In genomic region chr14:103382375-103382774, GRCh38 we compare ENCODE assay signal across 13 cellular contexts. TPM values are rescaled to one million over a fixed set of nuclear protein-coding genes. Genes with fewer than 3 reads are reported as not detected.
DNase-seq lines count a peak whose midpoint lies in the region; ATAC-seq, FAIRE-seq and TF ChIP-seq lines count a peak whose summit lies in the region.
"Had no signal": no experiment of that assay in that cellular context is flagged by ENCODE, and none has a peak within 500 bp of the region (broad histone marks: within the 10 kb centered on the region; RNA-seq: fewer than 3 reads in every experiment).

No MANE protein-coding gene starts in this region.

- ATAC-seq in aorta (ENCODE audit: low FRiP score) (no peak), HG02981 (IDR thresholded peaks at IDR 0.05; ENCODE audit: unreplicated experiment) (no peak)

- WGBS in hepatocyte (ENCODE audit: low lambda C conversion rate, missing lambda C conversion rate), result 47% methylated on average over 4 of the region's 4 CpGs
- 55 to 63% methylated on average over 4 of the region's 4 CpGs for WGBS in aorta, 2 donors

- H4K20me1 ChIP-seq in astrocyte (ENCODE audit: insufficient read depth, low read length), result peaks cover 17% of the 10 kb centered on the region
- peaks cover 16% of the 10 kb centered on the region for H4K20me1 ChIP-seq in hepatocyte (ENCODE audit: insufficient read depth, poor library complexity, severe bottlenecking)

- intact Hi-C loops in CD14-positive monocyte (cut with micrococcal nuclease), result loop anchor here (2.0 to 5.0 kb wide), 2 partner anchors 35 to 48 kb away; partner anchors contain the start of gene EIF5 (in 1 of the 2)
- intact Hi-C loops in aorta (cut with DNase I), result no loop called here

- H3K4me3 ChIP-seq in astrocyte (ENCODE audit: insufficient read depth, low read depth, low read length) (no peak overlapping the region), hepatocyte (no peak overlapping the region), aorta (ENCODE audit: low read length in 2 of 2) (no peak overlapping the region)
- H3K4me3 ChIP-seq: ascending aorta had no signal

- H3K27me3 Mint-ChIP-seq in CD14-positive monocyte (ENCODE audit: low read depth in 3 of 3), result peaks cover 0 to 2% (median 2%) of the 10 kb centered on the region in 3 donors
- peaks cover 8% of the 10 kb centered on the region for H3K27me3 Mint-ChIP-seq in astrocyte (ENCODE audit: low read depth, unreplicated experiment)

- H3K27ac Mint-ChIP-seq in CD14-positive monocyte, result peak overlapping the region; percentile 62 to 96 (median 88)
- peak overlapping the region; percentile 96 for H3K27ac Mint-ChIP-seq in astrocyte (ENCODE audit: unreplicated experiment)

- DNase-seq in CD14-positive monocyte (ENCODE audit: low spot score) (no peak), M059J (ENCODE audit: low read depth) (peak; percentile 48), astrocyte (ENCODE audit: low read depth) (peak; percentile 71), hepatocyte (ENCODE audit: low spot score) (peak; percentile 60), aorta (no peak), NCI-H2107 (lab: John Stamatoyannopoulos, UW) (no peak), SKM-1 treated with dmso at 0.1 percent for 144 hours (lab: John Stamatoyannopoulos, UW; ENCODE audit: unreplicated experiment) (no peak)
- DNase-seq: activated CD8-positive, alpha-beta memory T cell treated with anti-CD3 and anti-CD28 coated beads, Interleukin-2, amount 50 U/mL, for 4 hours; COR-L47; NCI-H1092 treated with DMSO at 0.1 percent for 48 hours; NCI-H774 had no signal

- H3K9me3 Mint-ChIP-seq in CD14-positive monocyte, result peaks cover 0 to 3% (median 0%) of the 10 kb centered on the region in 7 donors
- peaks cover 9% of the 10 kb centered on the region for H3K9me3 Mint-ChIP-seq in astrocyte (ENCODE audit: unreplicated experiment)

- H3K4me3 Mint-ChIP-seq in CD14-positive monocyte, result peak overlapping the region in 1 of 2 donors; percentile 42
- H3K4me3 Mint-ChIP-seq in astrocyte (ENCODE audit: unreplicated experiment), result peak overlapping the region; percentile 1

- H3K4me1 ChIP-seq in astrocyte (ENCODE audit: insufficient read depth, low read length), result peaks cover 12% of the 10 kb centered on the region
- H3K4me1 ChIP-seq in hepatocyte (ENCODE audit: insufficient read depth), result peaks cover 6% of the 10 kb centered on the region
- H3K4me1 ChIP-seq in aorta (ENCODE audit: control insufficient read depth in 1 of 2, insufficient read depth in 2 of 2, low read length in 2 of 2), result peaks cover 0 to 3% of the 10 kb centered on the region in 2 donors

- TF ChIP-seq CTCF in CD14-positive monocyte (IDR thresholded peaks at IDR 0.05) (no peak), astrocyte (IDR thresholded peaks at IDR 0.05; ENCODE audit: insufficient read depth, low read depth, low read length) (no peak), hepatocyte (IDR thresholded peaks at IDR 0.05; ENCODE audit: poor library complexity) (no peak)

- H3K9me3 ChIP-seq in astrocyte (ENCODE audit: insufficient read depth, low read depth, low read length) (no peaks in the 10 kb centered on the region), hepatocyte (ENCODE audit: low read depth) (no peaks in the 10 kb centered on the region), aorta (ENCODE audit: control insufficient read depth, low read length) (no peaks in the 10 kb centered on the region)
- H3K9me3 ChIP-seq: ascending aorta had no signal

- H3K4me2 ChIP-seq in astrocyte (ENCODE audit: low read length) (peak overlapping the region; percentile 28), hepatocyte (no peak overlapping the region)

- H2AFZ ChIP-seq in astrocyte (ENCODE audit: low read depth, low read length) (peak overlapping the region; percentile 23), hepatocyte (no peak overlapping the region)

- no peak overlapping the region for H3K9ac ChIP-seq in astrocyte (ENCODE audit: low read length)

- no peak overlapping the region for H3K27ac ChIP-seq in astrocyte (ENCODE audit: low read depth, low read length)
- H3K27ac ChIP-seq in hepatocyte, result no peak overlapping the region
- H3K27ac ChIP-seq in aorta (ENCODE audit: low read depth in 1 of 2, low read length in 2 of 2), result no peak overlapping the region
- H3K27ac ChIP-seq: ascending aorta had no signal

- H3K4me1 Mint-ChIP-seq in CD14-positive monocyte, result peaks cover 48% of the 10 kb centered on the region
- peaks cover 14% of the 10 kb centered on the region for H3K4me1 Mint-ChIP-seq in astrocyte (ENCODE audit: low read depth, unreplicated experiment)

- H3K9me2 ChIP-seq in hepatocyte (replicated peaks; ENCODE audit: insufficient read depth), result no peaks in the 10 kb centered on the region

- H3K36me3 ChIP-seq in astrocyte (ENCODE audit: insufficient read depth, low read length) (no peaks in the 10 kb centered on the region), hepatocyte (replicated peaks; ENCODE audit: insufficient read depth, low read depth) (no peaks in the 10 kb centered on the region), aorta (ENCODE audit: control insufficient read depth in 1 of 2, insufficient read depth in 2 of 2, low read length in 1 of 2) (no peaks in the 10 kb centered on the region)
- H3K36me3 ChIP-seq: ascending aorta had no signal

- H3K27me3 ChIP-seq in astrocyte (ENCODE audit: insufficient read depth, low read length) (no peaks in the 10 kb centered on the region), hepatocyte (no peaks in the 10 kb centered on the region), aorta (ENCODE audit: control insufficient read depth in 1 of 2, insufficient read depth in 2 of 2, low read length in 1 of 2) (no peaks in the 10 kb centered on the region)
- H3K27me3 ChIP-seq: ascending aorta had no signal

- peaks cover 22% of the 10 kb centered on the region for H3K79me2 ChIP-seq in astrocyte (ENCODE audit: insufficient read depth, low read length)
- H3K79me2 ChIP-seq in hepatocyte, result peaks cover 18% of the 10 kb centered on the region

- H3K36me3 Mint-ChIP-seq in CD14-positive monocyte (no peaks in the 10 kb centered on the region), astrocyte (ENCODE audit: low read depth, unreplicated experiment) (peaks cover 3% of the 10 kb centered on the region)

- no peak for FAIRE-seq in astrocyte (lab: Jason Lieb, UNC)

RNA-seq across cellular contexts. Expression of gene MARK3, which starts 2.8 kb away (rescaled TPM):
- polyA plus RNA-seq in CD14-positive monocyte (10 to 100 TPM; 29.3 to 44.7 TPM), hepatocyte (56.3 and 76.7 TPM in 2 replicates), aorta (10 to 100 TPM; 21.7 to 94.6 TPM)
- total RNA-seq in M059J (2014; rRNA removed; shearing (Covaris generic)), result 27.2 and 40.0 TPM in 2 replicates
- total RNA-seq in astrocyte (111 and 124 TPM in 2 replicates), hepatocyte (59.2 and 71.7 TPM in 2 replicates), aorta (100 to 1,000 TPM in 1 of 2 donors, 10 to 100 TPM in 1; 77.3 to 121 TPM)

RNA-seq across cellular contexts. Expression of gene EIF5, which starts 48.3 kb away (rescaled TPM):
- polyA plus RNA-seq in CD14-positive monocyte, result 100 to 1,000 TPM; 163 to 191 TPM
- 98.4 and 136 TPM in 2 replicates for total RNA-seq in M059J (2014; rRNA removed; shearing (Covaris generic))
- 330 and 337 TPM in 2 replicates for total RNA-seq in astrocyte
- 151 and 161 TPM in 2 replicates for total RNA-seq in hepatocyte
- 331 and 355 TPM in 2 replicates for polyA plus RNA-seq in hepatocyte
- 100 to 1,000 TPM; 202 to 218 TPM for total RNA-seq in aorta
- polyA plus RNA-seq in aorta, result 100 to 1,000 TPM in 1 of 2 donors, 10 to 100 TPM in 1; 93.1 to 139 TPM

Comparison
In these comparisons a context has a peak if more than half of its experiments do, and no peak if none do; other contexts are left out.
1. DNase-seq: peak in M059J (single experiment), astrocyte (single experiment) and hepatocyte (single experiment); none in CD14-positive monocyte (single experiment), aorta (0 of 2), NCI-H2107 (single experiment) and SKM-1 treated with dmso at 0.1 percent for 144 hours (single experiment).
2. intact Hi-C loops: an anchor here in CD14-positive monocyte (2.0 to 5.0 kb wide); none called in aorta.